2 cellular contexts compared by ENCODE assay signal in the genomic region with DNA sequence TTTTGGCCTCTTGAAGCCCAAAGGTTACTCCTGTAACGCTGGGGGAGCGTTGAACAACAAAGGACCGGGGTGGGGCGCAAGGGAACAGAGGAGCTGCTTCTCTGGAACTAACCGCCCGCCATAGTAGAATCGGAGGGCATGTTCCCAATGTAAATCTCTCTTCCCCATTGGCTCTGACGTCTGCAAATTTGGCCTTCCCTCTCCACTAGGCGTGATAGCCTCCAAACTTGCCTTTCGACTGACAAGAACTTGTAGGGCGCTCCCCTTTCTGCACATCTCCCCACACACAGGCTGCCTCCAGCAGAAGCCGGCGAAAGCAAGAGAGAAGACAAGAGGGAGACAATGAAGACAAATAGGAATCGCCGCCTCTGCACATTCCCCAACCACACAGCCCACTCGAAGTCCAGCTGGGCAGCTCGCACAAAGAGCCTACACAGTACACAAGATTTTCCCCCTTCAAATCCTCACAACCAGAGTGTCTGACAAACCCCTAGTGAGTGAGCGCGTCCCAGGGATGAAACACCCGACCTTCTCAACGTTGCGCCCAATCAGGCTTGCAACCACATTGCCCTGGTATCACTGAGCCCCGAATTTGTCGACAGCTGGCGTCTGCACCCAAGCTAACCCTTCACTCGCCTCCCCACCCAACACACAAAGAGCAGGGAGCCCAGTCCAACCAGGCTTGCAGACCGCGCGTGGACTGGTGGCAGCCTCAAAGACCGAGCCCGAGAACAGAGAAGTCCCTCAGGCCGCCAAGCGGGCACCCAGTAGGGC.
TF ChIP-seq lines count a peak whose summit lies in the region.

No MANE protein-coding gene starts in this region.

TF ChIP-seq in SK-N-SH, 30 proteins besides CTCF, POLR2A, EP300 and RAD21 (continued from another document):
- TF ChIP-seq, protein P1, sequence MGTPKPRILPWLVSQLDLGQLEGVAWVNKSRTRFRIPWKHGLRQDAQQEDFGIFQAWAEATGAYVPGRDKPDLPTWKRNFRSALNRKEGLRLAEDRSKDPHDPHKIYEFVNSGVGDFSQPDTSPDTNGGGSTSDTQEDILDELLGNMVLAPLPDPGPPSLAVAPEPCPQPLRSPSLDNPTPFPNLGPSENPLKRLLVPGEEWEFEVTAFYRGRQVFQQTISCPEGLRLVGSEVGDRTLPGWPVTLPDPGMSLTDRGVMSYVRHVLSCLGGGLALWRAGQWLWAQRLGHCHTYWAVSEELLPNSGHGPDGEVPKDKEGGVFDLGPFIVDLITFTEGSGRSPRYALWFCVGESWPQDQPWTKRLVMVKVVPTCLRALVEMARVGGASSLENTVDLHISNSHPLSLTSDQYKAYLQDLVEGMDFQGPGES (IDR thresholded peaks at IDR 0.05; ENCODE audit: low read depth, low read length): no peak
- TF ChIP-seq MXI1 (IDR thresholded peaks at IDR 0.05; ENCODE audit: low read depth, low read length) (no peak), FOXJ3 (CRISPR knock-in tag; IDR thresholded peaks at IDR 0.05) (no peak), RCOR1 (IDR thresholded peaks at IDR 0.05; ENCODE audit: low read length) (no peak), MEF2A (IDR thresholded peaks at IDR 0.05; ENCODE audit: borderline replicate concordance, low read depth) (no peak), FOXM1 (IDR thresholded peaks at IDR 0.05; ENCODE audit: low read depth) (no peak), TEAD4 (IDR thresholded peaks at IDR 0.05; ENCODE audit: borderline replicate concordance, insufficient read depth) (no peak), TAF1 (IDR thresholded peaks at IDR 0.05; ENCODE audit: borderline replicate concordance, low read depth, low read length) (no peak), FOSL2 (IDR thresholded peaks at IDR 0.05; ENCODE audit: borderline replicate concordance, low read depth) (no peak), YY1 (IDR thresholded peaks at IDR 0.05; ENCODE audit: low read depth) (no peak), SMC3 (IDR thresholded peaks at IDR 0.05; ENCODE audit: low read depth, low read length) (no peak)
- TF ChIP-seq, protein P2, sequence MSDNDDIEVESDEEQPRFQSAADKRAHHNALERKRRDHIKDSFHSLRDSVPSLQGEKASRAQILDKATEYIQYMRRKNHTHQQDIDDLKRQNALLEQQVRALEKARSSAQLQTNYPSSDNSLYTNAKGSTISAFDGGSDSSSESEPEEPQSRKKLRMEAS (IDR thresholded peaks at IDR 0.05; ENCODE audit: low read depth): no peak
- TF ChIP-seq, protein P3, sequence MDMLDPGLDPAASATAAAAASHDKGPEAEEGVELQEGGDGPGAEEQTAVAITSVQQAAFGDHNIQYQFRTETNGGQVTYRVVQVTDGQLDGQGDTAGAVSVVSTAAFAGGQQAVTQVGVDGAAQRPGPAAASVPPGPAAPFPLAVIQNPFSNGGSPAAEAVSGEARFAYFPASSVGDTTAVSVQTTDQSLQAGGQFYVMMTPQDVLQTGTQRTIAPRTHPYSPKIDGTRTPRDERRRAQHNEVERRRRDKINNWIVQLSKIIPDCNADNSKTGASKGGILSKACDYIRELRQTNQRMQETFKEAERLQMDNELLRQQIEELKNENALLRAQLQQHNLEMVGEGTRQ (IDR thresholded peaks at IDR 0.05; ENCODE audit: borderline replicate concordance, low read depth, low read length): no peak
- TF ChIP-seq, protein P4, sequence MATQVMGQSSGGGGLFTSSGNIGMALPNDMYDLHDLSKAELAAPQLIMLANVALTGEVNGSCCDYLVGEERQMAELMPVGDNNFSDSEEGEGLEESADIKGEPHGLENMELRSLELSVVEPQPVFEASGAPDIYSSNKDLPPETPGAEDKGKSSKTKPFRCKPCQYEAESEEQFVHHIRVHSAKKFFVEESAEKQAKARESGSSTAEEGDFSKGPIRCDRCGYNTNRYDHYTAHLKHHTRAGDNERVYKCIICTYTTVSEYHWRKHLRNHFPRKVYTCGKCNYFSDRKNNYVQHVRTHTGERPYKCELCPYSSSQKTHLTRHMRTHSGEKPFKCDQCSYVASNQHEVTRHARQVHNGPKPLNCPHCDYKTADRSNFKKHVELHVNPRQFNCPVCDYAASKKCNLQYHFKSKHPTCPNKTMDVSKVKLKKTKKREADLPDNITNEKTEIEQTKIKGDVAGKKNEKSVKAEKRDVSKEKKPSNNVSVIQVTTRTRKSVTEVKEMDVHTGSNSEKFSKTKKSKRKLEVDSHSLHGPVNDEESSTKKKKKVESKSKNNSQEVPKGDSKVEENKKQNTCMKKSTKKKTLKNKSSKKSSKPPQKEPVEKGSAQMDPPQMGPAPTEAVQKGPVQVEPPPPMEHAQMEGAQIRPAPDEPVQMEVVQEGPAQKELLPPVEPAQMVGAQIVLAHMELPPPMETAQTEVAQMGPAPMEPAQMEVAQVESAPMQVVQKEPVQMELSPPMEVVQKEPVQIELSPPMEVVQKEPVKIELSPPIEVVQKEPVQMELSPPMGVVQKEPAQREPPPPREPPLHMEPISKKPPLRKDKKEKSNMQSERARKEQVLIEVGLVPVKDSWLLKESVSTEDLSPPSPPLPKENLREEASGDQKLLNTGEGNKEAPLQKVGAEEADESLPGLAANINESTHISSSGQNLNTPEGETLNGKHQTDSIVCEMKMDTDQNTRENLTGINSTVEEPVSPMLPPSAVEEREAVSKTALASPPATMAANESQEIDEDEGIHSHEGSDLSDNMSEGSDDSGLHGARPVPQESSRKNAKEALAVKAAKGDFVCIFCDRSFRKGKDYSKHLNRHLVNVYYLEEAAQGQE (IDR thresholded peaks at IDR 0.05; ENCODE audit: low read depth, low read length): no peak

TF ChIP-seq in SK-N-SH treated with all-trans-retinoic acid at 6 μM for 48 hours, 23 proteins besides CTCF, POLR2A, EP300 and RAD21 (continued from another document):
- no peak for TF ChIP-seq POU6F1 (CRISPR knock-in tag; IDR thresholded peaks at IDR 0.05; ENCODE audit: borderline replicate concordance, low read depth)
- TF ChIP-seq, protein P5, sequence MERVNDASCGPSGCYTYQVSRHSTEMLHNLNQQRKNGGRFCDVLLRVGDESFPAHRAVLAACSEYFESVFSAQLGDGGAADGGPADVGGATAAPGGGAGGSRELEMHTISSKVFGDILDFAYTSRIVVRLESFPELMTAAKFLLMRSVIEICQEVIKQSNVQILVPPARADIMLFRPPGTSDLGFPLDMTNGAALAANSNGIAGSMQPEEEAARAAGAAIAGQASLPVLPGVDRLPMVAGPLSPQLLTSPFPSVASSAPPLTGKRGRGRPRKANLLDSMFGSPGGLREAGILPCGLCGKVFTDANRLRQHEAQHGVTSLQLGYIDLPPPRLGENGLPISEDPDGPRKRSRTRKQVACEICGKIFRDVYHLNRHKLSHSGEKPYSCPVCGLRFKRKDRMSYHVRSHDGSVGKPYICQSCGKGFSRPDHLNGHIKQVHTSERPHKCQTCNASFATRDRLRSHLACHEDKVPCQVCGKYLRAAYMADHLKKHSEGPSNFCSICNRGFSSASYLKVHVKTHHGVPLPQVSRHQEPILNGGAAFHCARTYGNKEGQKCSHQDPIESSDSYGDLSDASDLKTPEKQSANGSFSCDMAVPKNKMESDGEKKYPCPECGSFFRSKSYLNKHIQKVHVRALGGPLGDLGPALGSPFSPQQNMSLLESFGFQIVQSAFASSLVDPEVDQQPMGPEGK (CRISPR knock-in tag; IDR thresholded peaks at IDR 0.05; ENCODE audit: borderline replicate concordance): no peak
- no peak for TF ChIP-seq ZNF70 (CRISPR knock-in tag; IDR thresholded peaks at IDR 0.05)
- TF ChIP-seq ZFP3 (CRISPR knock-in tag; IDR thresholded peaks at IDR 0.05): no peak
- no peak for TF ChIP-seq TCF4 (CRISPR knock-in tag; IDR thresholded peaks at IDR 0.05; ENCODE audit: borderline replicate concordance)
- no peak for TF ChIP-seq ZFP30 (CRISPR knock-in tag; IDR thresholded peaks at IDR 0.05)
- TF ChIP-seq CSDC2 (CRISPR knock-in tag; IDR thresholded peaks at IDR 0.05): no peak
- no peak for TF ChIP-seq PPARA (CRISPR knock-in tag; IDR thresholded peaks at IDR 0.05; ENCODE audit: borderline replicate concordance)
- TF ChIP-seq, protein P6, sequence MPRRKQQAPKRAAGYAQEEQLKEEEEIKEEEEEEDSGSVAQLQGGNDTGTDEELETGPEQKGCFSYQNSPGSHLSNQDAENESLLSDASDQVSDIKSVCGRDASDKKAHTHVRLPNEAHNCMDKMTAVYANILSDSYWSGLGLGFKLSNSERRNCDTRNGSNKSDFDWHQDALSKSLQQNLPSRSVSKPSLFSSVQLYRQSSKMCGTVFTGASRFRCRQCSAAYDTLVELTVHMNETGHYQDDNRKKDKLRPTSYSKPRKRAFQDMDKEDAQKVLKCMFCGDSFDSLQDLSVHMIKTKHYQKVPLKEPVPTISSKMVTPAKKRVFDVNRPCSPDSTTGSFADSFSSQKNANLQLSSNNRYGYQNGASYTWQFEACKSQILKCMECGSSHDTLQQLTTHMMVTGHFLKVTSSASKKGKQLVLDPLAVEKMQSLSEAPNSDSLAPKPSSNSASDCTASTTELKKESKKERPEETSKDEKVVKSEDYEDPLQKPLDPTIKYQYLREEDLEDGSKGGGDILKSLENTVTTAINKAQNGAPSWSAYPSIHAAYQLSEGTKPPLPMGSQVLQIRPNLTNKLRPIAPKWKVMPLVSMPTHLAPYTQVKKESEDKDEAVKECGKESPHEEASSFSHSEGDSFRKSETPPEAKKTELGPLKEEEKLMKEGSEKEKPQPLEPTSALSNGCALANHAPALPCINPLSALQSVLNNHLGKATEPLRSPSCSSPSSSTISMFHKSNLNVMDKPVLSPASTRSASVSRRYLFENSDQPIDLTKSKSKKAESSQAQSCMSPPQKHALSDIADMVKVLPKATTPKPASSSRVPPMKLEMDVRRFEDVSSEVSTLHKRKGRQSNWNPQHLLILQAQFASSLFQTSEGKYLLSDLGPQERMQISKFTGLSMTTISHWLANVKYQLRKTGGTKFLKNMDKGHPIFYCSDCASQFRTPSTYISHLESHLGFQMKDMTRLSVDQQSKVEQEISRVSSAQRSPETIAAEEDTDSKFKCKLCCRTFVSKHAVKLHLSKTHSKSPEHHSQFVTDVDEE (CRISPR knock-in tag; IDR thresholded peaks at IDR 0.05): no peak
- no peak for TF ChIP-seq ZNF8 (CRISPR knock-in tag; IDR thresholded peaks at IDR 0.05)
- no peak for TF ChIP-seq SNAI2 (CRISPR knock-in tag; IDR thresholded peaks at IDR 0.05)
- no peak for TF ChIP-seq BACH2 (CRISPR knock-in tag; IDR thresholded peaks at IDR 0.05; ENCODE audit: borderline replicate concordance)
- no peak for TF ChIP-seq ESRRG (CRISPR knock-in tag; IDR thresholded peaks at IDR 0.05)
